14 cellular contexts compared by ENCODE assay signal in the genomic region with DNA sequence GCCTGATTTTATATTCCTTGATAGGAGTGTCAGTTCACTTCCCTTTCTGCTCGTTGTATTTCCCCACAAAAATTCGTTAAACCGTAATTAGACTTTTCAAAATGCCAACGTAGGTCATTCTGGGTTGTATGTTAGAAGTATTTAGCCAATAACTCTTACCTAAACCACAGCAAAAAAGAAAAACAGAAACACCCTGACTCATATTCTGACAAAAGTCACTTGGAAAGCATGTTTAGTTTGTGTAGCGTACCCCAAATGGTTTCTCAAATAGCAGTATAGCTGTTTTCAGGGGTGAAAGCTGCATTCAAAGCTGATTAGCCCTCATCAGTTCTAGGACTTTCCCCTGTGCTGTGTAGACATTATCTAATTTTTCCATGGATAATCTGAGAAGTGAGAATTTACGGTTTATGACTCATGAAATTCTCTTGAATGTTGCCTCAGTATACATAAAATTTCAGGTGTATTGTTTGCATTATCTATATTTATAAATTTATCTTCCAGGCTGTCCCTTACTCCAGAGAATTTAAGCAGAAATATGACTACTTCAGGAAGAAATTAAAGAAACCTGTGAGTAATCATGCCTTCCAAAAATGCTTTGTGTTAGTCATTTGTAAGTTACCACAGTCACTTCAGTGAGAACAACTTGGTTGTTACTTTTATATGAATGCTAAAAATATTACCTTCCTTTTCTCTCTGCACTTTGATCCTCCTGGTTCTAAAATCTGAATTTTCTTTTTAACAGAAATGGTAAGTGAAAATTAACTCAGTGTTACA.
DNase-seq lines count a peak whose midpoint lies in the region; ATAC-seq, FAIRE-seq and TF ChIP-seq lines count a peak whose summit lies in the region.
"Had no signal": no experiment of that assay in that cellular context is flagged by ENCODE, and none has a peak within 500 bp of the region (broad histone marks: within the 10 kb centered on the region; RNA-seq: fewer than 3 reads in every experiment).

No MANE protein-coding gene starts in this region.

- no peak overlapping the region for H3K4me3 ChIP-seq in astrocyte (ENCODE audit: insufficient read depth, low read depth, low read length)

- no peaks in the 10 kb centered on the region for H3K27me3 Mint-ChIP-seq in astrocyte (ENCODE audit: low read depth, unreplicated experiment)
- peaks cover 0 to 2% (median 1%) of the 10 kb centered on the region in 3 donors for H3K27me3 Mint-ChIP-seq in immature natural killer cell (ENCODE audit: low read depth in 3 of 3)
- H3K27me3 Mint-ChIP-seq: activated naive CD8-positive, alpha-beta T cell treated with anti-CD3 and anti-CD28 coated beads, Interleukin-2, amount 50 U/mL, for 24 hours had no signal

- H2AFZ ChIP-seq in astrocyte (ENCODE audit: low read depth, low read length): no peak overlapping the region

- peak overlapping the region; percentile 94 for H3K27ac Mint-ChIP-seq in astrocyte (ENCODE audit: unreplicated experiment)
- H3K27ac Mint-ChIP-seq in immature natural killer cell: no peak overlapping the region
- H3K27ac Mint-ChIP-seq: activated naive CD8-positive, alpha-beta T cell treated with anti-CD3 and anti-CD28 coated beads, Interleukin-2, amount 50 U/mL, for 24 hours; WTC11 had no signal

- TF ChIP-seq CTCF in astrocyte (IDR thresholded peaks at IDR 0.05; ENCODE audit: insufficient read depth, low read depth, low read length): no peak

- no peaks in the 10 kb centered on the region for H3K79me2 ChIP-seq in astrocyte (ENCODE audit: insufficient read depth, low read length)

- H3K4me1 Mint-ChIP-seq in astrocyte (ENCODE audit: low read depth, unreplicated experiment) (peaks cover 65% of the 10 kb centered on the region), immature natural killer cell (peaks cover 0 to 8% of the 10 kb centered on the region in 2 donors)

- no peaks in the 10 kb centered on the region for H3K9me3 ChIP-seq in astrocyte (ENCODE audit: insufficient read depth, low read depth, low read length)

- peaks cover 29% of the 10 kb centered on the region for H3K36me3 ChIP-seq in astrocyte (ENCODE audit: insufficient read depth, low read length)

- ATAC-seq in HG03135 (IDR thresholded peaks at IDR 0.05; ENCODE audit: unreplicated experiment): no peak
- ATAC-seq: activated naive CD8-positive, alpha-beta T cell treated with anti-CD3 and anti-CD28 coated beads, Interleukin-2, amount 50 U/mL, for 24 hours had no signal

- H3K4me1 ChIP-seq in astrocyte (ENCODE audit: insufficient read depth, low read length): peaks cover 64% of the 10 kb centered on the region

- FAIRE-seq in astrocyte (lab: Jason Lieb, UNC): peak; percentile 41
- FAIRE-seq: GM18507 had no signal

- DNase-seq in AG08395 (ENCODE audit: low spot score) (peak; percentile 41), HCEC 1CT (peak; percentile 72), astrocyte (ENCODE audit: low read depth) (peak; percentile 75), glomerular visceral epithelial cell (ENCODE audit: extremely low spot score) (peak; percentile 12), iPS-NIHi7 (ENCODE audit: extremely low spot score) (no peak), immature natural killer cell (no peak), NCI-H748 treated with DMSO at 0.1 percent for 48 hours (lab: John Stamatoyannopoulos, UW) (no peak)
- DNase-seq: activated naive CD8-positive, alpha-beta T cell treated with anti-CD3 and anti-CD28 coated beads, Interleukin-2, amount 50 U/mL, for 24 hours; C1 segment of cervical spinal cord; effector CD8-positive, alpha-beta T cell; NCI-H1436 treated with DMSO at 0.1 percent for 48 hours had no signal

- H4K20me1 ChIP-seq in astrocyte (ENCODE audit: insufficient read depth, low read length): no peaks in the 10 kb centered on the region

- peak overlapping the region; percentile 77 for H3K9ac ChIP-seq in astrocyte (ENCODE audit: low read length)

- H3K27ac ChIP-seq in astrocyte (ENCODE audit: low read depth, low read length): peak overlapping the region; percentile 95

- peak overlapping the region; percentile 66 for H3K4me2 ChIP-seq in astrocyte (ENCODE audit: low read length)

- H3K9me3 Mint-ChIP-seq in astrocyte (ENCODE audit: unreplicated experiment) (no peaks in the 10 kb centered on the region), immature natural killer cell (no peaks in the 10 kb centered on the region)
- H3K9me3 Mint-ChIP-seq: activated naive CD8-positive, alpha-beta T cell treated with anti-CD3 and anti-CD28 coated beads, Interleukin-2, amount 50 U/mL, for 24 hours; WTC11 had no signal

- H3K36me3 Mint-ChIP-seq in astrocyte (ENCODE audit: low read depth, unreplicated experiment) (peaks cover 25% of the 10 kb centered on the region), immature natural killer cell (no peaks in the 10 kb centered on the region)

- H3K27me3 ChIP-seq in astrocyte (ENCODE audit: insufficient read depth, low read length): no peaks in the 10 kb centered on the region

- no peak overlapping the region for H3K4me3 Mint-ChIP-seq in astrocyte (ENCODE audit: unreplicated experiment)
- H3K4me3 Mint-ChIP-seq in immature natural killer cell: no peak overlapping the region
- H3K4me3 Mint-ChIP-seq: activated naive CD8-positive, alpha-beta T cell treated with anti-CD3 and anti-CD28 coated beads, Interleukin-2, amount 50 U/mL, for 24 hours; WTC11 had no signal

Comparison
In these comparisons a context has a peak if more than half of its experiments do, and no peak if none do; other contexts are left out.
1. DNase-seq: peak in AG08395 (single experiment), HCEC 1CT (single experiment), astrocyte (single experiment) and glomerular visceral epithelial cell (single experiment); none in iPS-NIHi7 (single experiment), immature natural killer cell (0 of 3) and NCI-H748 treated with DMSO at 0.1 percent for 48 hours (single experiment).